19 cellular contexts compared by ENCODE assay signal in the genomic region with DNA sequence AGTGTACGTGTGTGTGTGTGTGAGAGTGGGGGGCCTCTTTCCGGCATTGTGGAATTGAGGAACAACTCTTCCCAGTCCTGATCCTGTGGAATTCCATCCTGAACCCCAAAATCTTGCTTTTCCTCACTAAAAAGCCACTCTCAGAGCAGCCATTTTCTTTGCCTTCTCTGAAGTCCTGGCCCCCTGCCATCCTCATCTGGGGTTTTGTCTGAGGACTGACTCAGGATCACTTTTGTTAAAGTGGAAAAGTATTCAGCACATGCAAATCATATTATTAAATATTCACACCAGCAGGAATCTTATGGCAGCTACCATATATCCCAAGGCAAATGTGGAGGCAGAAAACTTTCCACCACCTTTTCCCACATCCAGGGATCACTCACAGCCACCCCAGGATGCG. TPM values are rescaled to one million over a fixed set of nuclear protein-coding genes. Genes with fewer than 3 reads are reported as not detected.
DNase-seq lines count a peak whose midpoint lies in the region; ATAC-seq, FAIRE-seq and TF ChIP-seq lines count a peak whose summit lies in the region.
"Had no signal": no experiment of that assay in that cellular context is flagged by ENCODE, and none has a peak within 500 bp of the region (broad histone marks: within the 10 kb centered on the region; RNA-seq: fewer than 3 reads in every experiment).

No MANE protein-coding gene starts in this region.

- TF ChIP-seq POLR2A in H1 (IDR thresholded peaks at IDR 0.05; ENCODE audit: control extremely low read depth in 1 of 2, low read depth in 2 of 2, low read length in 2 of 2), result no peak
- TF ChIP-seq POLR2A in testis (IDR thresholded peaks at IDR 0.05), result no peak

- CTCF ChIA-PET in H1 (lab: Charles Lee; ENCODE audit: partially characterized antibody), result interaction anchor here (0.5 to 12.7 kb wide), 7 partner anchors 8 to 147 kb away, joined by 3 to 245 read pairs (median 3); a partner anchor contains a TSS

- H3K4ac ChIP-seq in H1 (replicated peaks; ENCODE audit: insufficient read length, low read depth, low read length), result no peak overlapping the region

- no peak overlapping the region for H4K5ac ChIP-seq in H1 (ENCODE audit: insufficient read length, low read depth, low read length)

- ATAC-seq in Right ventricle myocardium superior (ENCODE audit: poor library complexity) (no peak), right cardiac atrium (no peak)
- ATAC-seq: Panc1 had no signal

- 71% methylated on average over 3 of the region's 3 CpGs for WGBS in right cardiac atrium
- 82% methylated on average over 3 of the region's 3 CpGs; no CpG with 5 or more reads in 1 of the 2 experiments for WGBS in H1 (ENCODE audit: extremely low coverage in 1 of 2, insufficient coverage in 1 of 2, insufficient read length in 1 of 2, insufficient replicate concordance in 2 of 2, low coverage in 1 of 2, low lambda C conversion rate in 2 of 2, missing lambda C conversion rate in 1 of 2), 2 experiments
- 81 to 92% methylated on average over 3 of the region's 3 CpGs for WGBS in testis, 2 donors

- DNase-seq in Right ventricle myocardium superior (peak; percentile 35), right cardiac atrium (no peak), NCI-H1048 (lab: John Stamatoyannopoulos, UW) (peak; percentile 21), H1 (ENCODE audit: low read depth in 1 of 2, low spot score in 2 of 2) (no peak), testis (peak; percentile 56), SJCRH30 (no peak), NOMO-1 treated with DMSO at 0.1 percent for 48 hours (lab: John Stamatoyannopoulos, UW; ENCODE audit: unreplicated experiment) (no peak)
- DNase-seq: CD4-positive, alpha-beta memory T cell; EL; GF-D8; MV-4-11; NCI-H1694; NCI-H2081; NCI-H2171 had no signal

- no peak overlapping the region for H2BK120ac ChIP-seq in H1 (replicated peaks; ENCODE audit: low read depth, low read length)

- H3K4me2 ChIP-seq in H1 (ENCODE audit: insufficient read depth in 1 of 2, low read depth in 2 of 2, low read length in 2 of 2), result no peak overlapping the region
- H3K4me2 ChIP-seq: BLaER1 had no signal

- H3K23ac ChIP-seq in H1 (ENCODE audit: insufficient read length), result no peak overlapping the region

- intact Hi-C loops in Right ventricle myocardium superior (cut with DNase I), result loop anchor here (5.0 kb wide), 2 partner anchors 143 to 162 kb away; a partner anchor contains a TSS
- intact Hi-C loops in right cardiac atrium (cut with DNase I), result loop anchor here (5.0 to 10.0 kb wide), 4 partner anchors 143 to 336 kb away; a partner anchor contains a TSS
- intact Hi-C loops in testis (cut with DNase I; ENCODE audit: low total_unique reads), result no loop called here

- H3K9me3 ChIP-seq in right cardiac atrium (ENCODE audit: control insufficient read depth, low read length) (no peaks in the 10 kb centered on the region), H1 (ENCODE audit: insufficient read depth in 2 of 2, low read depth in 1 of 2, low read length in 1 of 2) (no peaks in the 10 kb centered on the region), testis (no peaks in the 10 kb centered on the region), SJCRH30 (replicated peaks) (no peaks in the 10 kb centered on the region)
- H3K9me3 ChIP-seq: BLaER1, SJSA1 had no signal

- TF ChIP-seq EP300 in H1 (IDR thresholded peaks at IDR 0.05; ENCODE audit: borderline replicate concordance in 1 of 2, low read depth in 2 of 2, low read length in 2 of 2), result no peak

- 0 out of 2 replicates have a peak overlapping the region, but pooled peaks have one; percentile 13 for H2BK5ac ChIP-seq in H1 (ENCODE audit: low read depth, low read length)

- H4K8ac ChIP-seq in H1 (ENCODE audit: extremely low read depth, insufficient read depth, low read length), result no peak overlapping the region

- H2BK20ac ChIP-seq in H1 (ENCODE audit: low read length), result no peak overlapping the region

- peaks cover 17% of the 10 kb centered on the region for H3K23me2 ChIP-seq in H1 (ENCODE audit: low read depth, low read length)

- H3K36me3 ChIP-seq in H1 (ENCODE audit: control insufficient read depth in 2 of 4, insufficient read depth in 4 of 4, low read length in 3 of 4) (no peaks in the 10 kb centered on the region), testis (ENCODE audit: low read depth, missing control alignments) (no peaks in the 10 kb centered on the region), SJCRH30 (no peaks in the 10 kb centered on the region)
- H3K36me3 ChIP-seq: BLaER1, SJSA1 had no signal

- H3K79me2 ChIP-seq in H1 (ENCODE audit: control insufficient read depth in 1 of 2, insufficient read depth in 2 of 2, low read length in 2 of 2), result no peaks in the 10 kb centered on the region

- H3K27ac ChIP-seq in right cardiac atrium (ENCODE audit: low read length) (no peak overlapping the region), H1 (ENCODE audit: low read depth, low read length) (no peak overlapping the region), testis (no peak overlapping the region), SJCRH30 (no peak overlapping the region)
- H3K27ac ChIP-seq: BLaER1, SJSA1 had no signal

- H4K20me1 ChIP-seq in H1 (replicated peaks in 1 of 2; ENCODE audit: control insufficient read depth in 1 of 2, insufficient read depth in 2 of 2, low read length in 2 of 2), result peaks cover 0 to 3% of the 10 kb centered on the region in 2 experiments

- no peak for TF ChIP-seq CTCF in H1 (IDR thresholded peaks at IDR 0.05; ENCODE audit: control extremely low read depth in 1 of 3, insufficient read depth in 1 of 3, low read depth in 1 of 3, low read length in 3 of 3)
- no peak for TF ChIP-seq CTCF in testis (IDR thresholded peaks at IDR 0.05)

- no peak overlapping the region for H2AK5ac ChIP-seq in H1 (ENCODE audit: low read depth, low read length)

- no peak overlapping the region for H2AFZ ChIP-seq in H1 (ENCODE audit: low read length)

- no peak for TF ChIP-seq RAD21 in H1 (IDR thresholded peaks at IDR 0.05 in 1 of 2, conservative IDR thresholded peaks at IDR 0.05 in 1 of 2; ENCODE audit: low read depth in 2 of 2, low read length in 2 of 2)

- H3K4me3 ChIP-seq in right cardiac atrium (ENCODE audit: low read length), result no peak overlapping the region
- H3K4me3 ChIP-seq in H1 (ENCODE audit: extremely low read depth in 1 of 4, insufficient read depth in 2 of 4, low read depth in 3 of 4, low read length in 4 of 4), result no peak overlapping the region
- no peak overlapping the region for H3K4me3 ChIP-seq in testis
- no peak overlapping the region for H3K4me3 ChIP-seq in SJCRH30
- H3K4me3 ChIP-seq: BLaER1, SJSA1 had no signal

- H3K18ac ChIP-seq in H1 (ENCODE audit: extremely low read depth, low read length), result no peak overlapping the region

- no peak for FAIRE-seq in H1 (lab: Jason Lieb, UNC)

- no peak overlapping the region for H3K14ac ChIP-seq in H1 (ENCODE audit: insufficient read length)

- H3K9ac ChIP-seq in H1 (replicated peaks in 1 of 4; ENCODE audit: extremely low read depth in 1 of 4, low read depth in 3 of 4, low read length in 3 of 4), result no peak overlapping the region
- H3K9ac ChIP-seq: BLaER1 had no signal

- H4K91ac ChIP-seq in H1 (replicated peaks; ENCODE audit: insufficient read length, low read length), result no peak overlapping the region

- POLR2A ChIA-PET in H1 (lab: Charles Lee; ENCODE audit: partially characterized antibody), result interaction anchor here (0.9 to 1.2 kb wide), 4 partner anchors 8 to 28 kb away, joined by 3 to 7 read pairs (median 3); a partner anchor contains a TSS

- no peaks in the 10 kb centered on the region for H3K79me1 ChIP-seq in H1 (ENCODE audit: low read depth, low read length)

- peaks cover 2% of the 10 kb centered on the region for H3K4me1 ChIP-seq in right cardiac atrium (ENCODE audit: control insufficient read depth, insufficient read depth, low read length)
- H3K4me1 ChIP-seq in H1 (replicated peaks in 1 of 4; ENCODE audit: control insufficient read depth in 3 of 4, insufficient read depth in 4 of 4, low read length in 3 of 4), result peaks cover 3 to 36% (median 18%) of the 10 kb centered on the region in 4 experiments
- H3K4me1 ChIP-seq in testis, result peaks cover 22% of the 10 kb centered on the region
- H3K4me1 ChIP-seq in SJCRH30, result no peaks in the 10 kb centered on the region

- H3K56ac ChIP-seq in H1 (replicated peaks; ENCODE audit: insufficient read length, low read depth, low read length), result no peak overlapping the region

- H2BK12ac ChIP-seq in H1 (ENCODE audit: low read depth, low read length), result no peak overlapping the region

- H2BK15ac ChIP-seq in H1 (ENCODE audit: low read length), result no peak overlapping the region

- no peaks in the 10 kb centered on the region for H3K27me3 ChIP-seq in right cardiac atrium (ENCODE audit: control insufficient read depth, insufficient read depth)
- peaks cover 14 to 57% (median 44%) of the 10 kb centered on the region in 4 experiments for H3K27me3 ChIP-seq in H1 (replicated peaks in 1 of 4; ENCODE audit: control insufficient read depth in 3 of 4, extremely low read depth in 1 of 4, insufficient read depth in 3 of 4, low read length in 3 of 4)
- H3K27me3 ChIP-seq in testis, result no peaks in the 10 kb centered on the region
- H3K27me3 ChIP-seq in SJCRH30, result peaks cover 8% of the 10 kb centered on the region; the same call in 1 of the 2 replicates

RNA-seq across cellular contexts. Expression of a gene that starts 3.7 kb away (rescaled TPM):
- total RNA-seq in Right ventricle myocardium superior (12.0 TPM), right cardiac atrium (1 to 10 TPM; 2.6 to 7.3 (median 6.0) TPM), testis (1 to 10 TPM; 1.9 to 2.0 TPM)
- polyA plus RNA-seq in right cardiac atrium (9.0 TPM), H1 (2011; rRNA removed) (4.1 and 4.9 TPM in 2 replicates), testis (ENCODE audit: insufficient read depth, low read depth, low replicate concordance) (4.9 TPM)
- 2.0 and 2.8 TPM in 2 replicates for total RNA-seq in H1 (2021; fragmentation: NEBNext Ultra II Directional; extraction: Animal tissue kit (Norgen Biotek cat#: 25700))
- polyA plus RNA-seq in H1 (2011; cell fraction: cytosol; rRNA removed), result 5.6 TPM
- polyA plus RNA-seq in H1 (2011; cell fraction: nucleus; rRNA removed), result 8.7 TPM
- 3.1 to 5.9 TPM (median 4.8 TPM) in 4 replicates for polyA plus RNA-seq in H1 (2012, experiment 1 of 2)
- 3.8 TPM for polyA plus RNA-seq in H1 (2012, experiment 2 of 2)
- 1.0 TPM for polyA plus RNA-seq in H1 (2013, experiment 1 of 2)
- 1.2 TPM for polyA plus RNA-seq in H1 (2013, experiment 2 of 2)
- 4.6 and 6.5 TPM in 2 replicates for polyA minus RNA-seq in H1 (2011; rRNA and poly(A)+ RNA removed)
- 4.6 TPM for polyA minus RNA-seq in H1 (2011; cell fraction: cytosol; rRNA and poly(A)+ RNA removed)
- 5.1 TPM for polyA minus RNA-seq in H1 (2011; cell fraction: nucleus; rRNA and poly(A)+ RNA removed)
- not detected in 2 replicates for total RNA-seq in SJCRH30 (2014; rRNA removed; shearing (Covaris generic))
- total RNA-seq: CD4-positive, alpha-beta memory T cell; SJSA1 had no signal
- polyA plus RNA-seq: CD4-positive, alpha-beta memory T cell; IgD-negative memory B cell had no signal

RNA-seq across cellular contexts. Expression of a gene that starts 27.6 kb away (rescaled TPM):
- 17.6 TPM for total RNA-seq in Right ventricle myocardium superior
- total RNA-seq in right cardiac atrium, result 10 to 100 TPM in 1 of 4 donors, 1 to 10 TPM in 3; 2.1 to 11.7 (median 5.5) TPM
- 4.1 TPM for polyA plus RNA-seq in right cardiac atrium
- total RNA-seq in H1 (2021; fragmentation: NEBNext Ultra II Directional; extraction: Animal tissue kit (Norgen Biotek cat#: 25700)), result 0.13 and 0.24 TPM in 2 replicates
- 0.09 and 0.14 TPM in 2 replicates for polyA plus RNA-seq in H1 (2011; rRNA removed)
- polyA plus RNA-seq in H1 (2011; cell fraction: cytosol; rRNA removed), result 0.17 TPM
- 0.10 TPM for polyA plus RNA-seq in H1 (2011; cell fraction: nucleus; rRNA removed)
- 0.17 to 0.28 TPM (median 0.20 TPM) in 4 replicates for polyA plus RNA-seq in H1 (2012, experiment 1 of 2)
- polyA plus RNA-seq in H1 (2012, experiment 2 of 2), result 0.20 TPM
- 0.12 TPM for polyA plus RNA-seq in H1 (2013, experiment 1 of 2)
- 0.13 TPM for polyA plus RNA-seq in H1 (2013, experiment 2 of 2)
- polyA minus RNA-seq in H1 (2011; rRNA and poly(A)+ RNA removed), result 0.22 and 0.34 TPM in 2 replicates
- 0.51 TPM for polyA minus RNA-seq in H1 (2011; cell fraction: cytosol; rRNA and poly(A)+ RNA removed)
- 0.30 TPM for polyA minus RNA-seq in H1 (2011; cell fraction: nucleus; rRNA and poly(A)+ RNA removed)
- total RNA-seq in testis, result under 1 TPM; 0.24 to 0.43 TPM
- 0.70 TPM for polyA plus RNA-seq in testis (ENCODE audit: insufficient read depth, low read depth, low replicate concordance)
- total RNA-seq in SJCRH30 (2014; rRNA removed; shearing (Covaris generic)), result not detected in 2 replicates
- total RNA-seq: CD4-positive, alpha-beta memory T cell; H4; SJSA1 had no signal
- polyA plus RNA-seq: CD4-positive, alpha-beta memory T cell; IgD-negative memory B cell had no signal

Comparison
In these comparisons a context has a peak if more than half of its experiments do, and no peak if none do; other contexts are left out.
1. DNase-seq: peak in Right ventricle myocardium superior (single experiment), NCI-H1048 (single experiment) and testis (single experiment); none in right cardiac atrium (0 of 3), H1 (0 of 2), SJCRH30 (0 of 2) and NOMO-1 treated with DMSO at 0.1 percent for 48 hours (single experiment).